9 cellular contexts compared by ENCODE assay signal in genomic region chr5:114363837-114364236, GRCh38. TPM values are rescaled to one million over a fixed set of nuclear protein-coding genes. Genes with fewer than 3 reads are reported as not detected.
DNase-seq lines count a peak whose midpoint lies in the region; ATAC-seq and TF ChIP-seq lines count a peak whose summit lies in the region.
"Had no signal": no experiment of that assay in that cellular context is flagged by ENCODE, and none has a peak within 500 bp of the region (broad histone marks: within the 10 kb centered on the region; RNA-seq: fewer than 3 reads in every experiment).

No MANE protein-coding gene starts in this region.

- no peak overlapping the region for H3K27ac Mint-ChIP-seq in memory B cell
- H3K27ac Mint-ChIP-seq in stimulated activated naive CD8-positive, alpha-beta T cell treated with anti-CD3 and anti-CD28 coated beads, Interleukin-15, amount 100 ng/mL, for 72 hours, result no peak overlapping the region

- H3K4me3 Mint-ChIP-seq in memory B cell, result peak overlapping the region; percentile 43
- H3K4me3 Mint-ChIP-seq in stimulated activated naive CD8-positive, alpha-beta T cell treated with anti-CD3 and anti-CD28 coated beads, Interleukin-15, amount 100 ng/mL, for 72 hours, result peak overlapping the region in 1 of 2 donors; percentile 18
- H3K4me3 Mint-ChIP-seq: central memory CD8-positive, alpha-beta T cell had no signal

- 2 to 10% (median 4%) methylated on average over 10 of the region's 10 CpGs for WGBS in adrenal gland, 4 donors

- peak overlapping the region in 3 of 5 donors; percentile 66 to 81 (median 78) for H3K27ac ChIP-seq in adrenal gland

- intact Hi-C loops in adrenal gland (cut with DNase I), result loop anchor here in 1 of 2 donors (5.0 kb wide), 2 partner anchors 88 to 423 kb away; no protein-coding TSS in a partner anchor

- H3K4me1 ChIP-seq in adrenal gland (replicated peaks in 1 of 2), result peaks cover 12 to 45% of the 10 kb centered on the region in 2 donors

- H3K36me3 ChIP-seq in BJ (ENCODE audit: control insufficient read depth, insufficient read depth, low read length), result no peaks in the 10 kb centered on the region
- no peaks in the 10 kb centered on the region for H3K36me3 ChIP-seq in adrenal gland (replicated peaks in 1 of 2)

- DNase-seq in BJ (ENCODE audit: low read depth) (no peak), adrenal gland (peak in 2 of 7 donors; percentile 25 to 27), memory B cell (ENCODE audit: low spot score in 2 of 2) (no peak), NCI-H2081 treated with DMSO at 0.1 percent for 48 hours (lab: John Stamatoyannopoulos, UW) (no peak)
- DNase-seq in stimulated activated naive CD8-positive, alpha-beta T cell treated with anti-CD3 and anti-CD28 coated beads, Interleukin-15, amount 100 ng/mL, for 72 hours, result no peak
- DNase-seq in activated effector memory CD4-positive, alpha-beta T cell treated with anti-CD3 and anti-CD28 coated beads, Interleukin-2, amount 50 U/mL, for 16 hours, result no peak

- ATAC-seq in GM18519 (IDR thresholded peaks at IDR 0.05; ENCODE audit: low FRiP score, unreplicated experiment) (peak; percentile 24), memory B cell (ENCODE audit: low read depth) (no peak), GM18502 (IDR thresholded peaks at IDR 0.05; ENCODE audit: poor library complexity, unreplicated experiment) (no peak)
- ATAC-seq in stimulated activated naive CD8-positive, alpha-beta T cell treated with anti-CD3 and anti-CD28 coated beads, Interleukin-15, amount 100 ng/mL, for 72 hours, result no peak

- H3K4me3 ChIP-seq in BJ (ENCODE audit: low read depth, low read length) (peak overlapping the region; percentile 62), adrenal gland (peak overlapping the region in 3 of 4 donors; percentile 54 to 84 (median 60))

- H3K27me3 ChIP-seq in BJ (ENCODE audit: control insufficient read depth, insufficient read depth, low read length) (no peaks in the 10 kb centered on the region; the same call in none of the 2 replicates), adrenal gland (peaks cover 6% of the 10 kb centered on the region)

- POLR2A ChIA-PET in BJ (lab: Charles Lee), result no interaction called here

- CTCF ChIA-PET in BJ (lab: Yijun Ruan, JAX), result interaction anchor here (1.0 to 6.2 kb wide), 3 partner anchors 85 to 681 kb away, joined by 3 to 104 read pairs (median 38); no protein-coding TSS in a partner anchor

- peaks cover 24% of the 10 kb centered on the region for H3K27me3 Mint-ChIP-seq in memory B cell
- peaks cover 50% of the 10 kb centered on the region for H3K27me3 Mint-ChIP-seq in stimulated activated naive CD8-positive, alpha-beta T cell treated with anti-CD3 and anti-CD28 coated beads, Interleukin-15, amount 100 ng/mL, for 72 hours

- no peaks in the 10 kb centered on the region for H3K9me3 Mint-ChIP-seq in memory B cell
- H3K9me3 Mint-ChIP-seq in stimulated activated naive CD8-positive, alpha-beta T cell treated with anti-CD3 and anti-CD28 coated beads, Interleukin-15, amount 100 ng/mL, for 72 hours, result no peaks in the 10 kb centered on the region
- H3K9me3 Mint-ChIP-seq: central memory CD8-positive, alpha-beta T cell had no signal

- H3K9me3 ChIP-seq in adrenal gland (replicated peaks in 1 of 3), result no peaks in the 10 kb centered on the region

- peak in 1 of 2 donors; percentile 34 for TF ChIP-seq POLR2A in adrenal gland (IDR thresholded peaks at IDR 0.05)

- H3K36me3 Mint-ChIP-seq in memory B cell, result peaks cover 3% of the 10 kb centered on the region

- no peak for TF ChIP-seq CTCF in BJ (IDR thresholded peaks at IDR 0.05; ENCODE audit: insufficient read depth, low read depth, low read length)
- peak in 1 of 6 experiments; percentile 9 for TF ChIP-seq CTCF in adrenal gland (IDR thresholded peaks at IDR 0.05)

- H3K4me1 Mint-ChIP-seq in memory B cell, result peaks cover 12% of the 10 kb centered on the region
- peaks cover 26% of the 10 kb centered on the region for H3K4me1 Mint-ChIP-seq in stimulated activated naive CD8-positive, alpha-beta T cell treated with anti-CD3 and anti-CD28 coated beads, Interleukin-15, amount 100 ng/mL, for 72 hours
- H3K4me1 Mint-ChIP-seq: central memory CD8-positive, alpha-beta T cell had no signal

RNA-seq across cellular contexts. Expression of gene KCNN2, which starts 2.0 kb away (rescaled TPM):
- polyA plus RNA-seq in BJ (2011; rRNA removed) (4.6 and 5.1 TPM in 2 replicates), adrenal gland (100 to 1,000 TPM in 1 of 3 donors, 10 to 100 TPM in 2; 39.4 to 184 (median 45.6) TPM)
- polyA minus RNA-seq in BJ (2011; rRNA and poly(A)+ RNA removed), result 12.1 and 13.1 TPM in 2 replicates
- total RNA-seq in adrenal gland, result 10 to 100 TPM; 27.3 to 62.7 (median 48.1) TPM
